Comparison of ENCODE assay signal across 7 cellular contexts in genomic region chr15:66865622-66866611, GRCh38.
DNase-seq lines count a peak whose midpoint lies in the region; ATAC-seq lines count a peak whose summit lies in the region.

No MANE protein-coding gene starts in this region.

- H3K4me3 Mint-ChIP-seq in activated naive CD8-positive, alpha-beta T cell treated with anti-CD3 and anti-CD28 coated beads for 36 hours = no peak overlapping the region

- ATAC-seq in GM19438 (IDR thresholded peaks at IDR 0.05; ENCODE audit: low read depth, unreplicated experiment) (peak; percentile 93), HG03196 (IDR thresholded peaks at IDR 0.05; ENCODE audit: unreplicated experiment) (peak; percentile 75)

- H3K27ac Mint-ChIP-seq in activated naive CD8-positive, alpha-beta T cell treated with anti-CD3 and anti-CD28 coated beads for 36 hours = peak overlapping the region; percentile 20

- H3K9me3 Mint-ChIP-seq in activated naive CD8-positive, alpha-beta T cell treated with anti-CD3 and anti-CD28 coated beads for 36 hours = no peaks in the 10 kb centered on the region

- peaks cover 9% of the 10 kb centered on the region for H3K4me1 Mint-ChIP-seq in activated naive CD8-positive, alpha-beta T cell treated with anti-CD3 and anti-CD28 coated beads for 36 hours

- no peak for DNase-seq in activated naive CD8-positive, alpha-beta T cell treated with anti-CD3 and anti-CD28 coated beads for 36 hours
- peak; percentile 19 for DNase-seq in stimulated activated CD8-positive, alpha-beta memory T cell treated with anti-CD3 and anti-CD28 coated beads, Interleukin-4, amount 100 ng/mL, for 48 hours
- no peak for DNase-seq in T-helper 2 cell
- DNase-seq in glomerular visceral epithelial cell (ENCODE audit: extremely low spot score) = no peak
- DNase-seq in superior temporal gyrus (ENCODE audit: extremely low spot score) = no peak

- peaks cover 36% of the 10 kb centered on the region for H3K27me3 Mint-ChIP-seq in activated naive CD8-positive, alpha-beta T cell treated with anti-CD3 and anti-CD28 coated beads for 36 hours

- no peaks in the 10 kb centered on the region for H3K36me3 Mint-ChIP-seq in activated naive CD8-positive, alpha-beta T cell treated with anti-CD3 and anti-CD28 coated beads for 36 hours
